36 cellular contexts compared by ENCODE assay signal in genomic region chr6:139356924-139357323, GRCh38.
"Had no signal": no experiment of that assay in that cellular context is flagged by ENCODE, and none has a peak within 500 bp of the region (broad histone marks: within the 10 kb centered on the region; RNA-seq: fewer than 3 reads in every experiment).

No MANE protein-coding gene starts in this region.

- H3K9ac ChIP-seq: KMS-11 had no signal

- H3K27ac ChIP-seq: KMS-11 had no signal

- H3K4me3 ChIP-seq: MG63 had no signal

- H3K4me2 ChIP-seq: KMS-11 had no signal

- DNase-seq: Karpas-422, Kasumi-1, KG1, MG63, MM.1S, MV-4-11, NCI-H1048, NCI-H1092, NCI-H1092 treated with DMSO at 0.1 percent for 48 hours, NCI-H1105, NCI-H1105 treated with DMSO at 0.1 percent for 48 hours, NCI-H1417, NCI-H1417 treated with DMSO at 0.1 percent for 48 hours, NCI-H1436, NCI-H1436 treated with DMSO at 0.1 percent for 48 hours, NCI-H146, NCI-H1694, NCI-H1694 treated with DMSO at 0.1 percent for 48 hours, NCI-H187, NCI-H187 treated with DMSO at 0.1 percent for 48 hours, NCI-H1930, NCI-H2029, NCI-H2029 treated with DMSO at 0.1 percent for 48 hours, NCI-H2081, NCI-H2081 treated with DMSO at 0.1 percent for 48 hours, NCI-H2107, NCI-H2171, NCI-H2171 treated with DMSO at 0.1 percent for 48 hours, NCI-H2227 treated with DMSO at 0.1 percent for 48 hours, NCI-H226, NCI-H345, NCI-H446, NCI-H446 treated with DMSO at 0.1 percent for 48 hours, NCI-H510A, NCI-H510A treated with DMSO at 0.1 percent for 48 hours had no signal

- H3K9me3 ChIP-seq: MG63 had no signal

- H3K27me3 ChIP-seq: MG63 had no signal

- H3K36me3 ChIP-seq: MG63 had no signal
